ENCODE assay signal across 1 cellular context in the genomic region with DNA sequence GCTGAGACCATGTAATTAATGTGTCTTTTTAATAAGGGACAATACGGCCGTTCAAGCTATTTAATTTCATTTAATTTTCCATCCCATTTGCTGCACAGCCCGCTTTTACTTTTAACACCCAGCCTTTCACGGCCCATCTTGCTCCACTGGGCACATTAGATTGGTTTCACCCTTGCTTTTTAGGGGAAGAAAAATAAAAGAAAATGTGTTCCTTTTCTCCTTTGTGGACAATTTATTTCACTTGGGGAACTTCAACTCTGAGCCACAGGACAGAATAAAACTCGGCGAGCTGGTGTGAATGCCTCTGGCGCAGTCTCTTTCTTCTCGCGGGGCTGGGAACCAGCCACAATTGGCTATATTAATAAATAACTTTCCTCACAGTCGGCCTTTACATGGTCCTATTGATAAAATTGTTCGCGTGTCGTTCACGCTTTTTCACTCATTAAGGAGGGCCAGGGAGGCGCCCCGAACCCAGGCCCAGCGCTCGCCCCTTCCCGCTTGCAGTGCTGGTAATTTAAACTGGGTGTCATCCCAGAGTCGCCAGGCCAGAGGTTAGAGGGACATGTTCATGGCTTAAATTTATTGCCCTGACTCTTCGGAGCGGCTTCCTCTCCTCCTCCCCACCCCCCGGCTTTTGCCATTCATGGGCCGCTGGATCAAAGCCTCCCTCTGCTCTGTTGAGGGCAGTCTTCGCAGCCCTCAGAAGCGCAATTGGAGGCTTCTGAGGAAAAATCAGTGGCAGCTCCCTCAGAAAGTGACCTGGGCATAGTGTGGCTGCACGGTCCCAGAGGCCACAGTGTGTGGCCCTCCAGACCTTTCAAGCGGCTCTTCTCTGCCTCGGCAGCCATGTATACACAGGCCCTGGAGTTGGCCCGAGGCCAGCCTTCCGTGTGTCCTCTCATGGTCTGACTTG.
TF ChIP-seq lines count a peak whose summit lies in the region.

No MANE protein-coding gene starts in this region.

TF ChIP-seq in H1, 55 proteins besides CTCF, POLR2A, EP300 and RAD21:
- TF ChIP-seq TCF12 (IDR thresholded peaks at IDR 0.05; ENCODE audit: low read depth, low read length) (no peak), E2F6 (IDR thresholded peaks at IDR 0.05) (no peak), CHD7 (IDR thresholded peaks at IDR 0.05; ENCODE audit: insufficient replicate concordance, low read length) (no peak), KDM1A (IDR thresholded peaks at IDR 0.05; ENCODE audit: borderline replicate concordance, low read length) (no peak), TEAD4 (IDR thresholded peaks at IDR 0.05; ENCODE audit: low read depth, low read length) (no peak), EZH2 (IDR thresholded peaks at IDR 0.05; ENCODE audit: low read depth, low read length, severe bottlenecking) (peak; percentile 7), SIRT6 (IDR thresholded peaks at IDR 0.05; ENCODE audit: low read length) (no peak), POU5F1 (IDR thresholded peaks at IDR 0.05; ENCODE audit: low read depth, low read length) (no peak), CBX8 (IDR thresholded peaks at IDR 0.05; ENCODE audit: borderline replicate concordance, low read depth, low read length) (peak; percentile 87; the same call in 1 of the 2 replicates), TAF7 (optimal IDR thresholded peaks at IDR 0.05; ENCODE audit: borderline replicate concordance, low read depth, low read length) (no peak), RXRA (IDR thresholded peaks at IDR 0.05; ENCODE audit: insufficient read depth, low read depth, low read length) (no peak), KDM5A (IDR thresholded peaks at IDR 0.05; ENCODE audit: low read length) (no peak), CHD1 (IDR thresholded peaks at IDR 0.05; ENCODE audit: low read depth, low read length) (no peak), SP2 (IDR thresholded peaks at IDR 0.05; ENCODE audit: low read length) (no peak), SP1 (IDR thresholded peaks at IDR 0.05; ENCODE audit: low read depth, low read length) (no peak), SUZ12 (IDR thresholded peaks at IDR 0.05; ENCODE audit: low read length) (no peak), RNF2 (IDR thresholded peaks at IDR 0.05; ENCODE audit: borderline replicate concordance, low read depth, low read length, missing control alignments, poor library complexity, severe bottlenecking) (peak; percentile 85), FOSL1 (IDR thresholded peaks at IDR 0.05; ENCODE audit: insufficient read depth, low read depth, low read length) (no peak), RFX5 (IDR thresholded peaks at IDR 0.05; ENCODE audit: borderline replicate concordance, low read depth, low read length) (no peak)
- TF ChIP-seq, protein P1, sequence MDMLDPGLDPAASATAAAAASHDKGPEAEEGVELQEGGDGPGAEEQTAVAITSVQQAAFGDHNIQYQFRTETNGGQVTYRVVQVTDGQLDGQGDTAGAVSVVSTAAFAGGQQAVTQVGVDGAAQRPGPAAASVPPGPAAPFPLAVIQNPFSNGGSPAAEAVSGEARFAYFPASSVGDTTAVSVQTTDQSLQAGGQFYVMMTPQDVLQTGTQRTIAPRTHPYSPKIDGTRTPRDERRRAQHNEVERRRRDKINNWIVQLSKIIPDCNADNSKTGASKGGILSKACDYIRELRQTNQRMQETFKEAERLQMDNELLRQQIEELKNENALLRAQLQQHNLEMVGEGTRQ (IDR thresholded peaks at IDR 0.05; ENCODE audit: low read length) = no peak
- TF ChIP-seq, protein P2, sequence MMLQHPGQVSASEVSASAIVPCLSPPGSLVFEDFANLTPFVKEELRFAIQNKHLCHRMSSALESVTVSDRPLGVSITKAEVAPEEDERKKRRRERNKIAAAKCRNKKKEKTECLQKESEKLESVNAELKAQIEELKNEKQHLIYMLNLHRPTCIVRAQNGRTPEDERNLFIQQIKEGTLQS (IDR thresholded peaks at IDR 0.05; ENCODE audit: insufficient read depth, low read depth, low read length) = no peak
